Comparison of ENCODE assay signal across 9 cellular contexts in genomic region chr3:12508316-12508715, GRCh38. TPM values are rescaled to one million over a fixed set of nuclear protein-coding genes. Genes with fewer than 3 reads are reported as not detected.
A peak's percentile ranks its signal among the peaks of the same experiment; 100 is the strongest.
DNase-seq lines count a peak whose midpoint lies in the region; ATAC-seq and TF ChIP-seq lines count a peak whose summit lies in the region.
"Had no signal": no experiment of that assay in that cellular context is flagged by ENCODE, and none has a peak within 500 bp of the region (broad histone marks: within the 10 kb centered on the region; RNA-seq: fewer than 3 reads in every experiment).

No MANE protein-coding gene starts in this region.

- H3K4me3 ChIP-seq in BJ (ENCODE audit: low read depth, low read length) (no peak overlapping the region), fibroblast of the aortic adventitia (ENCODE audit: low read depth, low read length) (no peak overlapping the region), trophoblast cell (ENCODE audit: low read depth, low read length) (no peak overlapping the region)
- H3K4me3 ChIP-seq: body of pancreas had no signal

- peaks cover 4% of the 10 kb centered on the region for H3K36me3 ChIP-seq in BJ (ENCODE audit: control insufficient read depth, insufficient read depth, low read length)
- peaks cover 6 to 7% of the 10 kb centered on the region in 2 experiments for H3K36me3 ChIP-seq in trophoblast cell (ENCODE audit: control insufficient read depth in 1 of 2, insufficient read depth in 2 of 2, low read length in 2 of 2)

- H3K18ac ChIP-seq in trophoblast cell (ENCODE audit: low read length): no peak overlapping the region

- H2AK5ac ChIP-seq in trophoblast cell (ENCODE audit: low read length): no peak overlapping the region

- H2AFZ ChIP-seq in trophoblast cell (ENCODE audit: insufficient read depth, low read length, poor library complexity): no peak overlapping the region

- no peak overlapping the region for H4K8ac ChIP-seq in trophoblast cell (ENCODE audit: low read depth, low read length)

- H3K79me1 ChIP-seq in trophoblast cell (ENCODE audit: low read length): peaks cover 2% of the 10 kb centered on the region

- H3K27ac Mint-ChIP-seq in T-helper 17 cell: peak overlapping the region; percentile 16

- H3K79me2 ChIP-seq in trophoblast cell (ENCODE audit: control insufficient read depth, insufficient read depth, low read length, poor library complexity): no peaks in the 10 kb centered on the region

- H3K27ac ChIP-seq in trophoblast cell (ENCODE audit: low read depth, low read length): peak overlapping the region; percentile 5
- H3K27ac ChIP-seq: body of pancreas had no signal

- H3K14ac ChIP-seq in trophoblast cell (ENCODE audit: low read length): no peak overlapping the region

- H4K91ac ChIP-seq in trophoblast cell (ENCODE audit: low read depth, low read length): no peak overlapping the region

- H3K4ac ChIP-seq in trophoblast cell (ENCODE audit: low read depth, low read length): no peak overlapping the region

- peaks cover 6% of the 10 kb centered on the region for H3K36me3 Mint-ChIP-seq in T-helper 17 cell (ENCODE audit: low read depth)

- POLR2A ChIA-PET in BJ (lab: Charles Lee): interaction anchor here (0.5 to 1.2 kb wide), 2 partner anchors 14 to 33 kb away, joined by 3 read pairs; no protein-coding TSS in a partner anchor

- no peak overlapping the region for H3K23ac ChIP-seq in trophoblast cell (ENCODE audit: low read length)

- ATAC-seq in T-helper 17 cell (no peak), GM18873 (IDR thresholded peaks at IDR 0.05; ENCODE audit: low FRiP score, unreplicated experiment) (no peak), GM18858 (IDR thresholded peaks at IDR 0.05; ENCODE audit: unreplicated experiment) (no peak)
- ATAC-seq: body of pancreas had no signal

- peak; percentile 92 for DNase-seq in BJ (ENCODE audit: low read depth)
- DNase-seq in T-helper 17 cell: no peak
- DNase-seq in fibroblast of the aortic adventitia (ENCODE audit: low read depth): peak; percentile 95
- DNase-seq in trophoblast cell: peak; percentile 21 to 66
- DNase-seq in activated CD8-positive, alpha-beta memory T cell treated with anti-CD3 and anti-CD28 coated beads, Interleukin-2, amount 50 U/mL, for 48 hours: no peak
- DNase-seq in activated gamma-delta T cell treated with Interleukin-2 at 50 U/mL for 16 hours: no peak

- no peak overlapping the region for H2BK120ac ChIP-seq in trophoblast cell (ENCODE audit: insufficient read depth, low read length, poor library complexity)

- H4K12ac ChIP-seq in trophoblast cell (ENCODE audit: low read depth, low read length): no peak overlapping the region

- TF ChIP-seq CTCF in BJ (IDR thresholded peaks at IDR 0.05; ENCODE audit: insufficient read depth, low read depth, low read length) (no peak), fibroblast of the aortic adventitia (IDR thresholded peaks at IDR 0.05; ENCODE audit: insufficient read depth, low read length) (no peak)

- no peaks in the 10 kb centered on the region for H3K9me3 ChIP-seq in T-helper 17 cell (ENCODE audit: control insufficient read depth, low read length, poor library complexity, severe bottlenecking)
- peaks cover 2% of the 10 kb centered on the region for H3K9me3 ChIP-seq in trophoblast cell (ENCODE audit: insufficient read depth, low read depth, low read length)
- H3K9me3 ChIP-seq: body of pancreas had no signal

- H3K27me3 Mint-ChIP-seq in T-helper 17 cell: no peaks in the 10 kb centered on the region

- no peak overlapping the region for H3K9ac ChIP-seq in trophoblast cell (ENCODE audit: low read length)

- CTCF ChIA-PET in BJ (lab: Yijun Ruan, JAX): interaction anchor here (0.8 to 1.9 kb wide), 5 partner anchors 13 to 288 kb away, joined by 3 to 7 read pairs (median 3); partner anchors contain the start of gene CAND2

- peak overlapping the region; percentile 11 for H3K4me2 ChIP-seq in trophoblast cell (ENCODE audit: low read length)

- H3K4me1 Mint-ChIP-seq in T-helper 17 cell: peaks cover 8% of the 10 kb centered on the region

- no CpG with 5 or more reads among the region's 5 CpGs for WGBS in trophoblast cell (ENCODE audit: extremely low coverage, insufficient coverage, insufficient read length)

- H2BK12ac ChIP-seq in trophoblast cell (ENCODE audit: low read length): no peak overlapping the region

- no peak overlapping the region for H3K4me3 Mint-ChIP-seq in T-helper 17 cell

- H3K4me1 ChIP-seq in trophoblast cell (ENCODE audit: control insufficient read depth in 1 of 2, insufficient read depth in 2 of 2, low read length in 2 of 2): peaks cover 7% of the 10 kb centered on the region in 2 experiments
- H3K4me1 ChIP-seq: body of pancreas had no signal

- no peak overlapping the region for H2BK5ac ChIP-seq in trophoblast cell (ENCODE audit: low read depth, low read length, poor library complexity)

- H3K27me3 ChIP-seq in BJ (ENCODE audit: control insufficient read depth, insufficient read depth, low read length): no peaks in the 10 kb centered on the region
- no peaks in the 10 kb centered on the region for H3K27me3 ChIP-seq in trophoblast cell (ENCODE audit: insufficient read depth, low read length)
- H3K27me3 ChIP-seq: body of pancreas had no signal

RNA-seq across cellular contexts. Expression of gene TSEN2, which starts 24.0 kb away (rescaled TPM):
- 8.0 and 9.2 TPM in 2 replicates for polyA plus RNA-seq in BJ (2011; rRNA removed)
- polyA minus RNA-seq in BJ (2011; rRNA and poly(A)+ RNA removed): 6.3 and 9.0 TPM in 2 replicates
- total RNA-seq in T-helper 17 cell (10 to 100 TPM in 1 of 2 donors, 1 to 10 TPM in 1; 9.1 to 12.5 TPM), fibroblast of the aortic adventitia (ENCODE audit: low replicate concordance) (8.4 and 17.7 TPM in 2 replicates)
- polyA plus RNA-seq in trophoblast cell (2013): 3.4 and 3.7 TPM in 2 replicates

RNA-seq across cellular contexts. Expression of gene MKRN2OS, which starts 37.0 kb away (rescaled TPM):
- polyA plus RNA-seq in BJ (2011; rRNA removed): not detected in 2 replicates
- polyA minus RNA-seq in BJ (2011; rRNA and poly(A)+ RNA removed): not detected in 2 replicates
- total RNA-seq in T-helper 17 cell (not detected), fibroblast of the aortic adventitia (ENCODE audit: low replicate concordance) (not detected in 2 replicates)
- polyA plus RNA-seq in trophoblast cell (2013): 0.61 and 0.88 TPM in 2 replicates

RNA-seq across cellular contexts. Expression of gene MKRN2, which starts 48.6 kb away (rescaled TPM):
- polyA plus RNA-seq in BJ (2011; rRNA removed): 49.2 and 56.2 TPM in 2 replicates
- 24.1 and 45.8 TPM in 2 replicates for polyA minus RNA-seq in BJ (2011; rRNA and poly(A)+ RNA removed)
- 10 to 100 TPM; 21.9 to 23.9 TPM for total RNA-seq in T-helper 17 cell
- 28.8 and 41.4 TPM in 2 replicates for total RNA-seq in fibroblast of the aortic adventitia (ENCODE audit: low replicate concordance)
- polyA plus RNA-seq in trophoblast cell (2013): 19.7 and 20.3 TPM in 2 replicates

Comparison
In these comparisons a context has a peak if more than half of its experiments do, and no peak if none do; other contexts are left out.
1. DNase-seq: peak in BJ (single experiment), fibroblast of the aortic adventitia (single experiment) and trophoblast cell (2 of 2); none in T-helper 17 cell (0 of 3), activated CD8-positive, alpha-beta memory T cell treated with anti-CD3 and anti-CD28 coated beads, Interleukin-2, amount 50 U/mL, for 48 hours (single experiment) and activated gamma-delta T cell treated with Interleukin-2 at 50 U/mL for 16 hours (single experiment).